11 cellular contexts compared by ENCODE assay signal in genomic region chr2:144519597-144519933, GRCh38. TPM values are rescaled to one million over a fixed set of nuclear protein-coding genes. Genes with fewer than 3 reads are reported as not detected.
DNase-seq lines count a peak whose midpoint lies in the region; ATAC-seq and TF ChIP-seq lines count a peak whose summit lies in the region.
"Had no signal": no experiment of that assay in that cellular context is flagged by ENCODE, and none has a peak within 500 bp of the region (broad histone marks: within the 10 kb centered on the region; RNA-seq: fewer than 3 reads in every experiment).

No MANE protein-coding gene starts in this region.

- TF ChIP-seq CTCF in PC-9 (conservative IDR thresholded peaks at IDR 0.05): no peak
- no peak for TF ChIP-seq CTCF in fibroblast of the aortic adventitia (IDR thresholded peaks at IDR 0.05; ENCODE audit: insufficient read depth, low read length)
- TF ChIP-seq CTCF in retinal pigment epithelial cell (conservative IDR thresholded peaks at IDR 0.05; ENCODE audit: low read depth, low read length): no peak

- POLR2A ChIA-PET in PC-9 (lab: Charles Lee; ENCODE audit: unreplicated experiment): no interaction called here

- no peaks in the 10 kb centered on the region for H3K79me2 ChIP-seq in PC-9 (ENCODE audit: low read depth)

- peaks cover 31% of the 10 kb centered on the region for H3K4me1 Mint-ChIP-seq in activated naive CD4-positive, alpha-beta T cell treated with anti-CD3 and anti-CD28 coated beads, Interleukin-2, amount 10 ng/mL, durations not matched to agents 7 days and 5 days

- no peak overlapping the region for H3K27ac Mint-ChIP-seq in activated naive CD4-positive, alpha-beta T cell treated with anti-CD3 and anti-CD28 coated beads, Interleukin-2, amount 10 ng/mL, durations not matched to agents 7 days and 5 days
- H3K27ac Mint-ChIP-seq: activated naive CD4-positive, alpha-beta T cell treated with anti-CD3 and anti-CD28 coated beads, Interleukin-2, amount 50 U/mL, for 24 hours had no signal

- H2AFZ ChIP-seq in PC-9: no peak overlapping the region

- peaks cover 2% of the 10 kb centered on the region for H3K36me3 Mint-ChIP-seq in activated naive CD4-positive, alpha-beta T cell treated with anti-CD3 and anti-CD28 coated beads, Interleukin-2, amount 10 ng/mL, durations not matched to agents 7 days and 5 days

- no TSS peak for BruUV-seq in PC-9 (replicated peaks; lab: Mats Ljungman, UMichigan)

- peaks cover 0 to 23% (median 3%) of the 10 kb centered on the region in 11 experiments; a peak in 8 of 22 replicates for H4K20me1 ChIP-seq in BLaER1 treated with 17β-estradiol and CSF1 and Interleukin-3, amounts not matched to agents 10 nM and 100 nM
- no peaks in the 10 kb centered on the region for H4K20me1 ChIP-seq in PC-9 (ENCODE audit: insufficient read depth)

- intact Hi-C loops in PC-9 (cut with micrococcal nuclease; ENCODE audit: unreplicated experiment): no loop called here

- H3K27me3 Mint-ChIP-seq in activated naive CD4-positive, alpha-beta T cell treated with anti-CD3 and anti-CD28 coated beads, Interleukin-2, amount 10 ng/mL, durations not matched to agents 7 days and 5 days: peaks cover 47% of the 10 kb centered on the region

- 0 out of 22 replicates have a peak, but pooled peaks cover 0 to 4% (median 0%) of the 10 kb centered on the region in 11 experiments for H3K9me3 ChIP-seq in BLaER1 treated with 17β-estradiol and CSF1 and Interleukin-3, amounts not matched to agents 10 nM and 100 nM (replicated peaks in 1 of 11)
- H3K9me3 ChIP-seq in PC-9 (ENCODE audit: insufficient read depth, low read depth): no peaks in the 10 kb centered on the region

- H3K9me2 ChIP-seq in PC-9 (ENCODE audit: insufficient read depth): no peaks in the 10 kb centered on the region

- no peak for DNase-seq in PC-9
- DNase-seq in fibroblast of the aortic adventitia (ENCODE audit: low read depth): no peak
- DNase-seq in retinal pigment epithelial cell (ENCODE audit: low read depth): no peak
- no peak for DNase-seq in C1 segment of cervical spinal cord (lab: John Stamatoyannopoulos, UW)
- DNase-seq in activated naive CD4-positive, alpha-beta T cell treated with anti-CD3 and anti-CD28 coated beads, Interleukin-2, amount 10 ng/mL, durations not matched to agents 7 days and 5 days: no peak
- DNase-seq: NCI-H187 treated with DMSO at 0.1 percent for 48 hours; stimulated activated CD4-positive, alpha-beta T cell treated with anti-CD3 and anti-CD28 coated beads, Interleukin-2, amount 100 ng/mL, for 48 hours had no signal

- ATAC-seq in GM21360 (IDR thresholded peaks at IDR 0.05; ENCODE audit: unreplicated experiment) (no peak), GM21423 (IDR thresholded peaks at IDR 0.05; ENCODE audit: unreplicated experiment) (no peak)

- no peaks in the 10 kb centered on the region for H3K9me3 Mint-ChIP-seq in activated naive CD4-positive, alpha-beta T cell treated with anti-CD3 and anti-CD28 coated beads, Interleukin-2, amount 10 ng/mL, durations not matched to agents 7 days and 5 days
- H3K9me3 Mint-ChIP-seq: activated naive CD4-positive, alpha-beta T cell treated with anti-CD3 and anti-CD28 coated beads, Interleukin-2, amount 50 U/mL, for 24 hours had no signal

- H3F3A ChIP-seq in PC-9 (ENCODE audit: insufficient read depth, low read depth): no peaks in the 10 kb centered on the region

- CTCF ChIA-PET in PC-9 (lab: Charles Lee): interaction anchor here (0.6 kb wide), 1 partner anchor 39 kb away, joined by 8 read pairs; no protein-coding TSS in a partner anchor
- CTCF ChIA-PET in activated naive CD4-positive, alpha-beta T cell treated with anti-CD3 and anti-CD28 coated beads, Interleukin-2, amount 10 ng/mL, durations not matched to agents 7 days and 5 days (lab: Charles Lee): interaction anchor here (0.8 kb wide), 1 partner anchor 11 kb away, joined by 3 read pairs; no protein-coding TSS in a partner anchor

- peaks cover 29 to 41% (median 37%) of the 10 kb centered on the region in 11 experiments for H3K36me3 ChIP-seq in BLaER1 treated with 17β-estradiol and CSF1 and Interleukin-3, amounts not matched to agents 10 nM and 100 nM
- no peaks in the 10 kb centered on the region for H3K36me3 ChIP-seq in PC-9 (ENCODE audit: low read depth)

- no peak overlapping the region for H3K4me3 Mint-ChIP-seq in activated naive CD4-positive, alpha-beta T cell treated with anti-CD3 and anti-CD28 coated beads, Interleukin-2, amount 10 ng/mL, durations not matched to agents 7 days and 5 days
- H3K4me3 Mint-ChIP-seq: activated naive CD4-positive, alpha-beta T cell treated with anti-CD3 and anti-CD28 coated beads, Interleukin-2, amount 50 U/mL, for 24 hours had no signal

- H3K4me3 ChIP-seq in BLaER1 treated with 17β-estradiol and CSF1 and Interleukin-3, amounts not matched to agents 10 nM and 100 nM: peak overlapping the region; percentile 71 to 95 (median 85)
- H3K4me3 ChIP-seq in PC-9 (no peak overlapping the region), fibroblast of the aortic adventitia (ENCODE audit: low read depth, low read length) (peak overlapping the region; percentile 73), retinal pigment epithelial cell (ENCODE audit: low read length) (peak overlapping the region; percentile 86)

- H3K4me2 ChIP-seq in BLaER1 treated with 17β-estradiol and CSF1 and Interleukin-3, amounts not matched to agents 10 nM and 100 nM: peak overlapping the region; percentile 0 to 96 (median 41); a peak in 19 of 22 replicates
- peak overlapping the region; percentile 7; the same call in 1 of the 2 replicates for H3K4me2 ChIP-seq in PC-9

- peak overlapping the region; percentile 96 to 100 (median 99) for H3K9ac ChIP-seq in BLaER1 treated with 17β-estradiol and CSF1 and Interleukin-3, amounts not matched to agents 10 nM and 100 nM

- peaks cover 14 to 35% (median 24%) of the 10 kb centered on the region in 10 experiments for H3K4me1 ChIP-seq in BLaER1 treated with 17β-estradiol and CSF1 and Interleukin-3, amounts not matched to agents 10 nM and 100 nM
- H3K4me1 ChIP-seq in PC-9 (replicated peaks; ENCODE audit: insufficient read depth): no peaks in the 10 kb centered on the region

- peaks cover 0 to 12% (median 0%) of the 10 kb centered on the region in 11 experiments; a peak in 3 of 22 replicates for H3K27me3 ChIP-seq in BLaER1 treated with 17β-estradiol and CSF1 and Interleukin-3, amounts not matched to agents 10 nM and 100 nM
- peaks cover 10% of the 10 kb centered on the region; the same call in 1 of the 2 replicates for H3K27me3 ChIP-seq in PC-9 (ENCODE audit: insufficient read depth, low read depth)

- peak overlapping the region; percentile 94 to 100 (median 99) for H3K27ac ChIP-seq in BLaER1 treated with 17β-estradiol and CSF1 and Interleukin-3, amounts not matched to agents 10 nM and 100 nM
- H3K27ac ChIP-seq in PC-9: no peak overlapping the region

RNA-seq across cellular contexts. Expression of gene ZEB2, which starts 0.4 kb away (rescaled TPM):
- 0.09 and 0.95 TPM in 2 replicates for total RNA-seq in PC-9 (2021)
- total RNA-seq in fibroblast of the aortic adventitia (ENCODE audit: low replicate concordance): 104 and 129 TPM in 2 replicates

Comparison
In these comparisons a context has a peak if more than half of its experiments do, and no peak if none do; other contexts are left out.
1. RNA of gene ZEB2, which starts 0.4 kb away (total RNA-seq): 104 to 129 TPM in fibroblast of the aortic adventitia; 0.09 to 0.95 TPM in PC-9; every median in the first group is over 10 times any median in the second.